ENCODE assay signal across 1 cellular context in the genomic region with DNA sequence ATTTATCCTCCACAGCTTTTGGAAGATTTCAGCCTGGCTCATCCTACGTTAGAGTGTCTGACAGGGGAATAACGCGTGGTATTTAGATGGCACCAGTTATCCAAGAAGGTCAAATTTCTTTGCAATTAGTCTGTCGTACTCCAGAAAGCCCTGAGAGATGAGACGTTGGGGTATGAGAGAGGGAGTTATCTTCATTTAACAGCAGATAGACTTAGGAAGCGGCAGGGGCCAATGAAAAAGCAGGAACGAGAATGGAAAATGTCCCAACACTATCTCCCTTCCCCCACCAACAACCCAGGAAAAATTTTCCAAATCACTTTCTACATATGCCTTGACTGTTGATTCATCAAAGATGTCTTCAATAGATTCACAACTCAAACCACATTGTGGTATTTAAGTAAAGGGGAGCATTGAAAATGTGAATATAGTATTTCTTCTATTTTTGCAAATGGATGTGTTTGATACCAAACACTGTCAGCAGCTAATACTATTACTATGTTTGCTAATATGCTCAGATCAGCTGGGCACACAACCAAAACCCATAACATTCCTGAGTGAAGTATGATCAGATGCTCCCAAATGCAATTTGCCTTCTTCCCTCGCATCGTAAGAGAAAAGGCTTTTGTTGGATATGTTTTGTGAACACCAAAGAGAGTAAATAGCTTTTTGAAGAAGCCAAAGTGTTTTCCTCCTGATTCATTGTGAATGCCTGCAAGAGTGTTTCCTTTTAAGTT.
TF ChIP-seq lines count a peak whose summit lies in the region.

No MANE protein-coding gene starts in this region.

TF ChIP-seq in IMR-90, 13 proteins besides CTCF, POLR2A, EP300 and RAD21:
- TF ChIP-seq SMC3 (IDR thresholded peaks at IDR 0.05; ENCODE audit: low read depth, low read length) (no peak), MXI1 (IDR thresholded peaks at IDR 0.05; ENCODE audit: borderline replicate concordance, low read depth, low read length) (no peak), RFX5 (IDR thresholded peaks at IDR 0.05; ENCODE audit: low read depth, low read length) (no peak), RCOR1 (IDR thresholded peaks at IDR 0.05; ENCODE audit: insufficient replicate concordance, low read length) (no peak), CHD1 (IDR thresholded peaks at IDR 0.05; ENCODE audit: low read depth, low read length) (no peak), CEBPB (IDR thresholded peaks at IDR 0.05; ENCODE audit: low read depth, low read length) (no peak), MAZ (IDR thresholded peaks at IDR 0.05; ENCODE audit: borderline replicate concordance, low read depth, low read length) (no peak), NFE2L2 (IDR thresholded peaks at IDR 0.05; ENCODE audit: low read depth, low read length) (no peak)
- TF ChIP-seq, protein P1, sequence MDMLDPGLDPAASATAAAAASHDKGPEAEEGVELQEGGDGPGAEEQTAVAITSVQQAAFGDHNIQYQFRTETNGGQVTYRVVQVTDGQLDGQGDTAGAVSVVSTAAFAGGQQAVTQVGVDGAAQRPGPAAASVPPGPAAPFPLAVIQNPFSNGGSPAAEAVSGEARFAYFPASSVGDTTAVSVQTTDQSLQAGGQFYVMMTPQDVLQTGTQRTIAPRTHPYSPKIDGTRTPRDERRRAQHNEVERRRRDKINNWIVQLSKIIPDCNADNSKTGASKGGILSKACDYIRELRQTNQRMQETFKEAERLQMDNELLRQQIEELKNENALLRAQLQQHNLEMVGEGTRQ (IDR thresholded peaks at IDR 0.05; ENCODE audit: low read depth, low read length), result no peak
